ENCODE assay signal across 16 cellular contexts in the genomic region with DNA sequence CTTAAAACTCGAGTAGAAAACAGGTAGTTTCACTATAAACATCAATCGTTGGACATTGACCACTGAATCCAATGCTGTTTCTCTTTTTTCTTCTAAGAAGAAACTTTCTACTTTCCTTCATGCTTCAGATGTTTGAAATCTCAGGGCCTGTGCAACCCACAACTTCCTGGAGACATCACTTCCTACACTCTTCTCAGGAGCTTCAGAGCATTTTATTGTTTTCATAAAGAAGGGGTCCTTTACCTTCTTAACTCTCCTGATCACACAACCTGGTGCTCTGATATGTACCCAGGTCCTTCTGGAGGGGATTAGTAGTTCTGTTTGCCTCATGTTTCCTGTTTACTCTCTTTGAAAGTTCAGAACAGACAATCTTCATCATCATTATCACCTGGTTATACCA.
DNase-seq lines count a peak whose midpoint lies in the region; ATAC-seq and TF ChIP-seq lines count a peak whose summit lies in the region.
"Had no signal": no experiment of that assay in that cellular context is flagged by ENCODE, and none has a peak within 500 bp of the region (broad histone marks: within the 10 kb centered on the region; RNA-seq: fewer than 3 reads in every experiment).

No MANE protein-coding gene starts in this region.

- ATAC-seq in activated T-cell treated with anti-CD3 and anti-CD28 coated beads, Interleukin-2, amount 50 U/mL, for 4 hours = no peak
- ATAC-seq in activated naive CD8-positive, alpha-beta T cell treated with anti-CD3 and anti-CD28 coated beads, Interleukin-2, amount 50 U/mL, for 24 hours = no peak
- ATAC-seq in stimulated activated naive B cell treated with anti-CD40 and anti-IgM and Interleukin-4, amounts not matched to agents 10 μg/mL and 1 μg/mL and 100 μg/mL, for 72 hours (replicated peaks) = peak; percentile 6 to 8
- no peak for ATAC-seq in sciatic nerve
- no peak for ATAC-seq in GM19452 (IDR thresholded peaks at IDR 0.05; ENCODE audit: unreplicated experiment)
- ATAC-seq: left ventricle myocardium superior, psoas muscle had no signal

- H3K27ac ChIP-seq in OCI-LY7 (ENCODE audit: low read depth, low read length, poor library complexity, severe bottlenecking) = peak overlapping the region; percentile 58
- H3K27ac ChIP-seq: breast epithelium, psoas muscle, suprapubic skin had no signal

- peak overlapping the region; percentile 31 for H3K4me3 Mint-ChIP-seq in activated T-cell treated with anti-CD3 and anti-CD28 coated beads, Interleukin-2, amount 50 U/mL, for 4 hours
- H3K4me3 Mint-ChIP-seq in activated naive CD8-positive, alpha-beta T cell treated with anti-CD3 and anti-CD28 coated beads, Interleukin-2, amount 50 U/mL, for 24 hours = peak overlapping the region; percentile 10
- peak overlapping the region; percentile 7 to 27 for H3K4me3 Mint-ChIP-seq in stimulated activated naive B cell treated with anti-CD40 and anti-IgM and Interleukin-4, amounts not matched to agents 10 μg/mL and 1 μg/mL and 100 μg/mL, for 72 hours

- peak overlapping the region; percentile 87 for H2AFZ ChIP-seq in OCI-LY7 (ENCODE audit: low read length)

- H3K9me3 Mint-ChIP-seq in activated T-cell treated with anti-CD3 and anti-CD28 coated beads, Interleukin-2, amount 50 U/mL, for 4 hours = no peaks in the 10 kb centered on the region
- H3K9me3 Mint-ChIP-seq in activated naive CD8-positive, alpha-beta T cell treated with anti-CD3 and anti-CD28 coated beads, Interleukin-2, amount 50 U/mL, for 24 hours = peaks cover 9% of the 10 kb centered on the region
- H3K9me3 Mint-ChIP-seq in stimulated activated naive B cell treated with anti-CD40 and anti-IgM and Interleukin-4, amounts not matched to agents 10 μg/mL and 1 μg/mL and 100 μg/mL, for 72 hours = peaks cover 0 to 2% of the 10 kb centered on the region in 2 donors

- no peaks in the 10 kb centered on the region for H3K79me2 ChIP-seq in OCI-LY7 (ENCODE audit: insufficient read depth, low read depth, low read length)

- H3K4me3 ChIP-seq in OCI-LY7 (ENCODE audit: low read depth, low read length, poor library complexity, severe bottlenecking) = peak overlapping the region; percentile 21
- H3K4me3 ChIP-seq: breast epithelium, psoas muscle, suprapubic skin had no signal

- H3K27ac Mint-ChIP-seq in activated naive CD8-positive, alpha-beta T cell treated with anti-CD3 and anti-CD28 coated beads, Interleukin-2, amount 50 U/mL, for 24 hours = peak overlapping the region; percentile 82
- H3K27ac Mint-ChIP-seq in stimulated activated naive B cell treated with anti-CD40 and anti-IgM and Interleukin-4, amounts not matched to agents 10 μg/mL and 1 μg/mL and 100 μg/mL, for 72 hours = peak overlapping the region; percentile 79

- POLR2A ChIA-PET in OCI-LY7 (lab: Charles Lee) = interaction anchor here (0.6 to 1.4 kb wide), 2 partner anchors 10 to 32 kb away, joined by 4 to 5 read pairs; no protein-coding TSS in a partner anchor

- peaks cover 64% of the 10 kb centered on the region for H3K4me1 ChIP-seq in OCI-LY7 (ENCODE audit: insufficient read depth, low read length, poor library complexity, severe bottlenecking)
- H3K4me1 ChIP-seq: breast epithelium, suprapubic skin had no signal

- no peak for DNase-seq in activated T-cell treated with anti-CD3 and anti-CD28 coated beads, Interleukin-2, amount 50 U/mL, for 4 hours
- no peak for DNase-seq in activated T-cell treated with anti-CD3 and anti-CD28 coated beads, Interleukin-2, amount 50 U/mL, for 48 hours
- DNase-seq in OCI-LY7 (ENCODE audit: low spot score) (peak; percentile 61), sciatic nerve (ENCODE audit: low spot score) (no peak), GM13977 (ENCODE audit: low spot score) (no peak)
- no peak for DNase-seq in activated naive CD8-positive, alpha-beta T cell treated with anti-CD3 and anti-CD28 coated beads, Interleukin-2, amount 50 U/mL, for 24 hours
- no peak for DNase-seq in stimulated activated naive B cell treated with anti-CD40 and anti-IgM and Interleukin-4, amounts not matched to agents 10 μg/mL and 1 μg/mL and 100 μg/mL, for 72 hours
- DNase-seq: activated gamma-delta T cell treated with Interleukin-2 at 50 U/mL for 16 hours; effector CD8-positive, alpha-beta T cell; left ventricle myocardium superior; NCI-H1930; NCI-H526 treated with DMSO at 0.1 percent for 48 hours; psoas muscle had no signal

- no peaks in the 10 kb centered on the region for H3K36me3 Mint-ChIP-seq in activated T-cell treated with anti-CD3 and anti-CD28 coated beads, Interleukin-2, amount 50 U/mL, for 4 hours (ENCODE audit: insufficient read depth)
- H3K36me3 Mint-ChIP-seq in activated naive CD8-positive, alpha-beta T cell treated with anti-CD3 and anti-CD28 coated beads, Interleukin-2, amount 50 U/mL, for 24 hours (ENCODE audit: low read depth) = peaks cover 5% of the 10 kb centered on the region
- no peaks in the 10 kb centered on the region for H3K36me3 Mint-ChIP-seq in stimulated activated naive B cell treated with anti-CD40 and anti-IgM and Interleukin-4, amounts not matched to agents 10 μg/mL and 1 μg/mL and 100 μg/mL, for 72 hours

- no TSS peak for BruUV-seq in OCI-LY7 (replicated peaks; lab: Mats Ljungman, UMichigan)

- peaks cover 64% of the 10 kb centered on the region for H3K4me1 Mint-ChIP-seq in activated T-cell treated with anti-CD3 and anti-CD28 coated beads, Interleukin-2, amount 50 U/mL, for 4 hours (ENCODE audit: low read depth)
- peaks cover 59% of the 10 kb centered on the region for H3K4me1 Mint-ChIP-seq in activated naive CD8-positive, alpha-beta T cell treated with anti-CD3 and anti-CD28 coated beads, Interleukin-2, amount 50 U/mL, for 24 hours
- H3K4me1 Mint-ChIP-seq in stimulated activated naive B cell treated with anti-CD40 and anti-IgM and Interleukin-4, amounts not matched to agents 10 μg/mL and 1 μg/mL and 100 μg/mL, for 72 hours = peaks cover 36 to 66% of the 10 kb centered on the region in 2 donors

- H3K9me3 ChIP-seq in OCI-LY7 (ENCODE audit: low read length) = no peaks in the 10 kb centered on the region
- H3K9me3 ChIP-seq: breast epithelium, psoas muscle, suprapubic skin had no signal

- intact Hi-C loops in OCI-LY7 (cut with micrococcal nuclease; ENCODE audit: unreplicated experiment) (loop anchor here (5.0 kb wide), 2 partner anchors 276 to 291 kb away; no protein-coding TSS in a partner anchor), sciatic nerve (cut with DNase I) (no loop called here)

- H3K4me2 ChIP-seq in OCI-LY7 (ENCODE audit: low read length) = peak overlapping the region; percentile 58

- no peaks in the 10 kb centered on the region for H4K20me1 ChIP-seq in OCI-LY7 (ENCODE audit: insufficient read depth, low read length)

- no peaks in the 10 kb centered on the region for H3K36me3 ChIP-seq in OCI-LY7 (ENCODE audit: insufficient read depth, low read length)
- H3K36me3 ChIP-seq: breast epithelium, suprapubic skin had no signal

- no peaks in the 10 kb centered on the region for H3K9me2 ChIP-seq in OCI-LY7 (ENCODE audit: insufficient read depth, low read length)

- CTCF ChIA-PET in OCI-LY7 (lab: Charles Lee; ENCODE audit: unreplicated experiment) = no interaction called here

- in situ Hi-C loops in GM13977 (cut with MboI; ENCODE audit: low pct_unique_long_range_greater_than_20kb, low sequenced_read_pairs, unreplicated experiment) = no loop called here

- no peak for TF ChIP-seq CTCF in OCI-LY7 (conservative IDR thresholded peaks at IDR 0.05; ENCODE audit: low read length)
- no peak for TF ChIP-seq CTCF in GM13977 (IDR thresholded peaks at IDR 0.05; ENCODE audit: extremely low read depth, insufficient read depth, missing control alignments)

- H3K27me3 Mint-ChIP-seq in activated T-cell treated with anti-CD3 and anti-CD28 coated beads, Interleukin-2, amount 50 U/mL, for 4 hours (ENCODE audit: low read depth) = no peaks in the 10 kb centered on the region
- no peaks in the 10 kb centered on the region for H3K27me3 Mint-ChIP-seq in activated naive CD8-positive, alpha-beta T cell treated with anti-CD3 and anti-CD28 coated beads, Interleukin-2, amount 50 U/mL, for 24 hours
- no peaks in the 10 kb centered on the region for H3K27me3 Mint-ChIP-seq in stimulated activated naive B cell treated with anti-CD40 and anti-IgM and Interleukin-4, amounts not matched to agents 10 μg/mL and 1 μg/mL and 100 μg/mL, for 72 hours

Comparison
In these comparisons a context has a peak if more than half of its experiments do, and no peak if none do; other contexts are left out.
1. ATAC-seq: peak in stimulated activated naive B cell treated with anti-CD40 and anti-IgM and Interleukin-4, amounts not matched to agents 10 μg/mL and 1 μg/mL and 100 μg/mL, for 72 hours (2 of 2); none in activated T-cell treated with anti-CD3 and anti-CD28 coated beads, Interleukin-2, amount 50 U/mL, for 4 hours (0 of 2), activated naive CD8-positive, alpha-beta T cell treated with anti-CD3 and anti-CD28 coated beads, Interleukin-2, amount 50 U/mL, for 24 hours (single experiment), sciatic nerve (single experiment) and GM19452 (single experiment).
2. Peak in every context shown above with its lines, with median percentiles within 50 percentile points of each other: H3K4me3 Mint-ChIP-seq.